In genomic region chr10:13717936-13718772, GRCh38 we compare ENCODE assay signal across 8 cellular contexts.
DNase-seq lines count a peak whose midpoint lies in the region; ATAC-seq, FAIRE-seq and TF ChIP-seq lines count a peak whose summit lies in the region.

No MANE protein-coding gene starts in this region.

- no peak for FAIRE-seq in HTR-8/SVneo (lab: Jason Lieb, UNC)

- POLR2A ChIA-PET in AG04450 (lab: Yijun Ruan, JAX) = interaction anchor here (0.6 to 2.4 kb wide), 5 partner anchors 11 to 264 kb away, joined by 3 to 22 read pairs (median 5); no protein-coding TSS in a partner anchor

- H3K4me1 Mint-ChIP-seq in natural killer cell = peaks cover 15% of the 10 kb centered on the region in 2 donors
- peaks cover 44% of the 10 kb centered on the region for H3K4me1 Mint-ChIP-seq in type B pancreatic cell (ENCODE audit: unreplicated experiment)

- intact Hi-C loops in natural killer cell (cut with micrococcal nuclease) = no loop called here

- H3K27me3 ChIP-seq in AG04450 (ENCODE audit: control insufficient read depth, insufficient read depth, low read length) (no peaks in the 10 kb centered on the region), esophagus (ENCODE audit: control insufficient read depth in 1 of 2, insufficient read depth in 2 of 2, low read length in 2 of 2) (no peaks in the 10 kb centered on the region)

- H3K9me3 ChIP-seq in AG04450 (ENCODE audit: control insufficient read depth, insufficient read depth, low read length) (no peaks in the 10 kb centered on the region), esophagus (ENCODE audit: control insufficient read depth in 2 of 2, insufficient read depth in 1 of 2, low read depth in 1 of 2, low read length in 1 of 2) (no peaks in the 10 kb centered on the region)

- DNase-seq in AG04450 (ENCODE audit: low read depth, low spot score) (peak; percentile 89), NCI-H446 treated with DMSO at 0.1 percent for 48 hours (lab: John Stamatoyannopoulos, UW) (peak; percentile 71), activated T-cell treated with anti-CD3 and anti-CD28 coated beads for 24 hours (ENCODE audit: low read depth) (peak; percentile 20), natural killer cell (no peak), type B pancreatic cell (ENCODE audit: extremely low spot score, unreplicated experiment) (no peak), HTR-8/SVneo (ENCODE audit: insufficient read length, low spot score) (no peak)

- TF ChIP-seq CTCF in AG04450 (IDR thresholded peaks at IDR 0.05; ENCODE audit: low read depth, low read length) (no peak), natural killer cell (IDR thresholded peaks at IDR 0.05) (no peak), type B pancreatic cell (conservative IDR thresholded peaks at IDR 0.05) (no peak)

- H3K4me1 ChIP-seq in esophagus (ENCODE audit: control insufficient read depth in 2 of 2, insufficient read depth in 2 of 2, low read length in 1 of 2) = peaks cover 3 to 4% of the 10 kb centered on the region in 2 donors

- H3K27ac ChIP-seq in AG04450 (ENCODE audit: low read depth, low read length) (peak overlapping the region; percentile 89), esophagus (ENCODE audit: low read depth in 2 of 2, low read length in 1 of 2) (peak overlapping the region; percentile 79 to 87)

- peak; percentile 41 for ATAC-seq in GM21390 (IDR thresholded peaks at IDR 0.05; ENCODE audit: unreplicated experiment)
- ATAC-seq in natural killer cell = peak in 1 of 3 donors; percentile 56

- WGBS in esophagus, 2 donors = 15 to 23% methylated on average over 26 of the region's 26 CpGs

- H3K27me3 Mint-ChIP-seq in natural killer cell (ENCODE audit: low read depth in 2 of 2) (peaks cover 10 to 11% of the 10 kb centered on the region in 2 donors), type B pancreatic cell (no peaks in the 10 kb centered on the region)

- H3K36me3 ChIP-seq in esophagus (ENCODE audit: control insufficient read depth in 2 of 2, insufficient read depth in 2 of 2, low read length in 1 of 2) = no peaks in the 10 kb centered on the region

- H3K4me3 ChIP-seq in AG04450 (ENCODE audit: low read depth, low read length) (peak overlapping the region; percentile 43), esophagus (ENCODE audit: low read depth in 1 of 2, low read length in 2 of 2) (peak overlapping the region; percentile 16 to 32)

- peaks cover 2 to 4% of the 10 kb centered on the region in 2 donors for H3K9me3 Mint-ChIP-seq in natural killer cell
- H3K9me3 Mint-ChIP-seq in type B pancreatic cell = no peaks in the 10 kb centered on the region

- H3K4me3 Mint-ChIP-seq in natural killer cell (peak overlapping the region; percentile 47), type B pancreatic cell (peak overlapping the region; percentile 74)

- no peaks in the 10 kb centered on the region for H3K36me3 Mint-ChIP-seq in natural killer cell
- H3K36me3 Mint-ChIP-seq in type B pancreatic cell = peaks cover 14% of the 10 kb centered on the region

- H3K27ac Mint-ChIP-seq in natural killer cell (no peak overlapping the region), type B pancreatic cell (peak overlapping the region; percentile 65)

- CTCF ChIA-PET in AG04450 (lab: Charles Lee) = interaction anchor here (1.1 kb wide), 1 partner anchor 9 kb away, joined by 3 read pairs; no protein-coding TSS in a partner anchor

Comparison
In these comparisons a context has a peak if more than half of its experiments do, and no peak if none do; other contexts are left out.
1. DNase-seq: peak in AG04450 (single experiment), NCI-H446 treated with DMSO at 0.1 percent for 48 hours (single experiment) and activated T-cell treated with anti-CD3 and anti-CD28 coated beads for 24 hours (single experiment); none in natural killer cell (single experiment), type B pancreatic cell (single experiment) and HTR-8/SVneo (single experiment).